In the genomic region with DNA sequence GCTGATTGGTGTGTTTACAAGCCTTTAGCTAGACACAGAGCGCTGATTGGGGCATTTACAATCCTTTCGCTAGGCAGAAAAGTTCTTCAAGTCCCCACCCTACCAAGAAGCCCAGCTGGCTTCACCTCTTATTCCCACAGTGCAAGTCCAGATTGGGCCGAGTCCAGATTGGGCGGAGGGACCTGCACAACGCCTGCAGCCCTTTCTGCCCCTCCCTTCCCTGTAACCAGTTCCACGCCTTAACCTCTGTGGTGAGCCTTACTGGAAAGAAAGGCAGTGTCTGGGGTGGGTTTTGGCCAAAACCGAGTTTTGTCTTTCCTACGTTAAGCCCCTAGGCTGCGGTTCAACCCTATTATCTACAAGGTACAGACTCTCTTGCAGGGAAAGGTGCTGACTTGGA, we compare ENCODE assay signal across 28 cellular contexts.
"Had no signal": no experiment of that assay in that cellular context is flagged by ENCODE, and none has a peak within 500 bp of the region (broad histone marks: within the 10 kb centered on the region; RNA-seq: fewer than 3 reads in every experiment).

No MANE protein-coding gene starts in this region.

- H3K27me3 ChIP-seq: ascending aorta, cardiac muscle cell, MG63, Peyer's patch had no signal

- DNase-seq: activated CD4-positive, alpha-beta memory T cell treated with anti-CD3 and anti-CD28 coated beads, Interleukin-2, amount 10 ng/mL, durations not matched to agents 7 days and 5 days; activated CD4-positive, alpha-beta T cell treated with anti-CD3 and anti-CD28 coated beads for 1 hour; activated CD4-positive, CD25-positive, alpha-beta regulatory T cell; activated CD8-positive, alpha-beta memory T cell treated with anti-CD3 and anti-CD28 coated beads for 24 hours; activated CD8-positive, alpha-beta memory T cell treated with anti-CD3 and anti-CD28 coated beads, Interleukin-2, amount 10 ng/mL, durations not matched to agents 7 days and 5 days; activated CD8-positive, alpha-beta memory T cell treated with anti-CD3 and anti-CD28 coated beads, Interleukin-2, amount 50 U/mL, for 48 hours; activated effector memory CD4-positive, alpha-beta T cell treated with Interleukin-2 at 50 U/mL for 16 hours; activated naive CD4-positive, alpha-beta T cell treated with anti-CD3 and anti-CD28 coated beads, Interleukin-2, amount 10 ng/mL, durations not matched to agents 7 days and 5 days; Kasumi-1; MG63; NCI-H1048; NCI-H1105 treated with DMSO at 0.1 percent for 48 hours; NCI-H1436; NCI-H1694; NCI-H1930; NCI-H2081 treated with DMSO at 0.1 percent for 48 hours; NCI-H345; NCI-H524 treated with DMSO at 0.1 percent for 48 hours; PC-3; Peyer's patch; RPMI8226; SW 1271; T-helper 1 cell; T-helper 2 cell; T-helper 9 cell; WERI-Rb-1 had no signal

- H3K4me3 ChIP-seq: ascending aorta, cardiac muscle cell, MG63, Peyer's patch had no signal

- ATAC-seq: activated CD8-positive, alpha-beta memory T cell treated with anti-CD3 and anti-CD28 coated beads, Interleukin-2, amount 10 ng/mL, durations not matched to agents 7 days and 5 days; PC-3 had no signal

- H3K27ac ChIP-seq: ascending aorta, cardiac muscle cell, WERI-Rb-1 had no signal

- H3K9me3 ChIP-seq: Peyer's patch had no signal

- H3K36me3 ChIP-seq: ascending aorta, cardiac muscle cell, MG63, Peyer's patch, WERI-Rb-1 had no signal
